ENCODE assay signal across 30 cellular contexts in genomic region chr22:31940506-31940905, GRCh38.
"Had no signal": no experiment of that assay in that cellular context is flagged by ENCODE, and none has a peak within 500 bp of the region (broad histone marks: within the 10 kb centered on the region; RNA-seq: fewer than 3 reads in every experiment).

No MANE protein-coding gene starts in this region.

- H3K36me3 ChIP-seq: adrenal gland, esophagus muscularis mucosa, gastrocnemius medialis, heart left ventricle had no signal

- H3K4me3 ChIP-seq: adrenal gland, body of pancreas, coronary artery, esophagus muscularis mucosa, gastrocnemius medialis, heart left ventricle had no signal

- H3K27ac ChIP-seq: adrenal gland, body of pancreas, coronary artery, esophagus muscularis mucosa, foreskin keratinocyte, gastrocnemius medialis, heart left ventricle had no signal

- H3K27me3 ChIP-seq: adrenal gland, body of pancreas, esophagus muscularis mucosa, foreskin keratinocyte, gastrocnemius medialis, heart left ventricle had no signal

- DNase-seq: activated CD4-positive, alpha-beta memory T cell treated with anti-CD3 and anti-CD28 coated beads for 36 hours; activated CD4-positive, alpha-beta T cell treated with anti-CD3 and anti-CD28 coated beads for 36 hours; activated CD4-positive, alpha-beta T cell treated with anti-CD3 and anti-CD28 coated beads, Interleukin-2, amount 10 ng/mL, durations not matched to agents 24 days and 14 days; activated CD4-positive, CD25-positive, alpha-beta regulatory T cell; activated CD4-positive, CD25-positive, alpha-beta regulatory T cell treated with anti-CD3 and anti-CD28 coated beads, Interleukin-2, amount 50 U/mL, for 72 hours; activated CD8-positive, alpha-beta memory T cell treated with anti-CD3 and anti-CD28 coated beads, Interleukin-2, amount 10 ng/mL, durations not matched to agents 7 days and 5 days; activated CD8-positive, alpha-beta memory T cell treated with anti-CD3 and anti-CD28 coated beads, Interleukin-2, amount 50 U/mL, for 4 hours; activated CD8-positive, alpha-beta T cell treated with anti-CD3 and anti-CD28 coated beads, Interleukin-2, amount 10 ng/mL, durations not matched to agents 7 days and 5 days; activated effector memory CD4-positive, alpha-beta T cell treated with anti-CD3 and anti-CD28 coated beads, Interleukin-2, amount 50 U/mL, for 16 hours; activated naive CD4-positive, alpha-beta T cell treated with anti-CD3 and anti-CD28 coated beads for 36 hours; activated naive CD8-positive, alpha-beta T cell treated with anti-CD3 and anti-CD28 coated beads for 36 hours; activated naive CD8-positive, alpha-beta T cell treated with anti-CD3 and anti-CD28 coated beads, Interleukin-2, amount 50 U/mL, for 24 hours; activated T-cell treated with anti-CD3 and anti-CD28 coated beads, Interleukin-2, amount 50 U/mL, for 1 hour; activated T-cell treated with anti-CD3 and anti-CD28 coated beads, Interleukin-2, amount 50 U/mL, for 48 hours; adrenal gland; amygdala; body of pancreas; central memory CD4-positive, alpha-beta T cell; cerebellar nuclear complex; dermis blood vessel endothelial cell; effector CD4-positive, alpha-beta T cell; effector memory CD8-positive, alpha-beta T cell; erythroblast; foreskin keratinocyte; gastrocnemius medialis; glutamatergic neuron; heart left ventricle; T-helper 2 cell had no signal

- H3K9me3 ChIP-seq: adrenal gland, body of pancreas, esophagus muscularis mucosa, gastrocnemius medialis, heart left ventricle had no signal

- ATAC-seq: activated CD4-positive, alpha-beta T cell treated with anti-CD3 and anti-CD28 coated beads for 36 hours; activated CD8-positive, alpha-beta memory T cell treated with anti-CD3 and anti-CD28 coated beads, Interleukin-2, amount 10 ng/mL, durations not matched to agents 7 days and 5 days; activated CD8-positive, alpha-beta T cell treated with anti-CD3 and anti-CD28 coated beads, Interleukin-2, amount 10 ng/mL, durations not matched to agents 7 days and 5 days; activated naive CD8-positive, alpha-beta T cell treated with anti-CD3 and anti-CD28 coated beads, Interleukin-2, amount 50 U/mL, for 24 hours; body of pancreas; effector memory CD8-positive, alpha-beta T cell; foreskin keratinocyte; gastrocnemius medialis; heart left ventricle had no signal
